ENCODE assay signal across 1 cellular context in genomic region chr1:87794788-87795614, GRCh38.
TF ChIP-seq lines count a peak whose summit lies in the region.

No MANE protein-coding gene starts in this region.

TF ChIP-seq in H1, 55 proteins besides CTCF, POLR2A, EP300 and RAD21 (continued from another document):
- TF ChIP-seq BRCA1 (IDR thresholded peaks at IDR 0.05; ENCODE audit: low read depth, low read length): no peak
